In the genomic region with DNA sequence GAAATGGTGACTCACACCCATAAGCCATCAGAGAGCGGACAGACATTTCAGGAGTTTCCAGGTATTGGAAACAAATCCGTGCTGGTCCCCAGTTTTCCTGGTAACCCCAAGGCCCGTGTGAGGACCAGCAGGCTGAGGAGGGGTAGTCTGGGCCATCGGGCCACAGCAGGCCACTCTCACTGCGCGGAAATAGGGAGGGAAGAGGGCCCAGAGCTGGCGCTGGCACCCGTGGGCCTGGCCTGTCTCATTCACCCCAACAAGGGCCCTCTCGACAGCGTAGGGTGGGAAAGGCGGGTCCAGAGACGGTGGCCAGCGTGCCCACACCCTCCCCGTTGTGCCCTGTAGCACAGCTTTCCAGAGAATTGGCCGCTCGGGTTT, we compare ENCODE assay signal across 1 cellular context.
TF ChIP-seq lines count a peak whose summit lies in the region.

No MANE protein-coding gene starts in this region.

TF ChIP-seq in GM23338, 12 proteins besides CTCF, POLR2A, EP300 and RAD21 (continued from another document):
- TF ChIP-seq, protein P1, sequence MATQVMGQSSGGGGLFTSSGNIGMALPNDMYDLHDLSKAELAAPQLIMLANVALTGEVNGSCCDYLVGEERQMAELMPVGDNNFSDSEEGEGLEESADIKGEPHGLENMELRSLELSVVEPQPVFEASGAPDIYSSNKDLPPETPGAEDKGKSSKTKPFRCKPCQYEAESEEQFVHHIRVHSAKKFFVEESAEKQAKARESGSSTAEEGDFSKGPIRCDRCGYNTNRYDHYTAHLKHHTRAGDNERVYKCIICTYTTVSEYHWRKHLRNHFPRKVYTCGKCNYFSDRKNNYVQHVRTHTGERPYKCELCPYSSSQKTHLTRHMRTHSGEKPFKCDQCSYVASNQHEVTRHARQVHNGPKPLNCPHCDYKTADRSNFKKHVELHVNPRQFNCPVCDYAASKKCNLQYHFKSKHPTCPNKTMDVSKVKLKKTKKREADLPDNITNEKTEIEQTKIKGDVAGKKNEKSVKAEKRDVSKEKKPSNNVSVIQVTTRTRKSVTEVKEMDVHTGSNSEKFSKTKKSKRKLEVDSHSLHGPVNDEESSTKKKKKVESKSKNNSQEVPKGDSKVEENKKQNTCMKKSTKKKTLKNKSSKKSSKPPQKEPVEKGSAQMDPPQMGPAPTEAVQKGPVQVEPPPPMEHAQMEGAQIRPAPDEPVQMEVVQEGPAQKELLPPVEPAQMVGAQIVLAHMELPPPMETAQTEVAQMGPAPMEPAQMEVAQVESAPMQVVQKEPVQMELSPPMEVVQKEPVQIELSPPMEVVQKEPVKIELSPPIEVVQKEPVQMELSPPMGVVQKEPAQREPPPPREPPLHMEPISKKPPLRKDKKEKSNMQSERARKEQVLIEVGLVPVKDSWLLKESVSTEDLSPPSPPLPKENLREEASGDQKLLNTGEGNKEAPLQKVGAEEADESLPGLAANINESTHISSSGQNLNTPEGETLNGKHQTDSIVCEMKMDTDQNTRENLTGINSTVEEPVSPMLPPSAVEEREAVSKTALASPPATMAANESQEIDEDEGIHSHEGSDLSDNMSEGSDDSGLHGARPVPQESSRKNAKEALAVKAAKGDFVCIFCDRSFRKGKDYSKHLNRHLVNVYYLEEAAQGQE (IDR thresholded peaks at IDR 0.05; ENCODE audit: unreplicated experiment) = no peak
- TF ChIP-seq POLR2AphosphoS5 (IDR thresholded peaks at IDR 0.05; ENCODE audit: low read depth) = no peak
- TF ChIP-seq ETS1 (IDR thresholded peaks at IDR 0.05) = no peak
- TF ChIP-seq JUNB (IDR thresholded peaks at IDR 0.05; ENCODE audit: unreplicated experiment) = no peak
